2 cellular contexts compared by ENCODE assay signal in genomic region chr11:75576445-75577049, GRCh38.
TF ChIP-seq lines count a peak whose summit lies in the region.

No MANE protein-coding gene starts in this region.

TF ChIP-seq in IMR-90, 13 proteins besides CTCF, POLR2A, EP300 and RAD21:
- TF ChIP-seq MXI1 (IDR thresholded peaks at IDR 0.05; ENCODE audit: borderline replicate concordance, low read depth, low read length), result peak; percentile 61; the same call in 1 of the 2 replicates
- TF ChIP-seq USF2 (IDR thresholded peaks at IDR 0.05; ENCODE audit: low read depth, low read length), result peak; percentile 65; the same call in 1 of the 2 replicates
- no peak for TF ChIP-seq MAFK (IDR thresholded peaks at IDR 0.05; ENCODE audit: low read depth, low read length)
TF ChIP-seq in IMR-90: peak in this region for 2.

TF ChIP-seq in K562, 482 proteins besides CTCF, POLR2A, EP300 and RAD21 (continues in another document):
- TF ChIP-seq, protein P1, sequence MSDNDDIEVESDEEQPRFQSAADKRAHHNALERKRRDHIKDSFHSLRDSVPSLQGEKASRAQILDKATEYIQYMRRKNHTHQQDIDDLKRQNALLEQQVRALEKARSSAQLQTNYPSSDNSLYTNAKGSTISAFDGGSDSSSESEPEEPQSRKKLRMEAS (CRISPR knock-in tag; IDR thresholded peaks at IDR 0.05), result peak; percentile 98
- TF ChIP-seq, protein P2, sequence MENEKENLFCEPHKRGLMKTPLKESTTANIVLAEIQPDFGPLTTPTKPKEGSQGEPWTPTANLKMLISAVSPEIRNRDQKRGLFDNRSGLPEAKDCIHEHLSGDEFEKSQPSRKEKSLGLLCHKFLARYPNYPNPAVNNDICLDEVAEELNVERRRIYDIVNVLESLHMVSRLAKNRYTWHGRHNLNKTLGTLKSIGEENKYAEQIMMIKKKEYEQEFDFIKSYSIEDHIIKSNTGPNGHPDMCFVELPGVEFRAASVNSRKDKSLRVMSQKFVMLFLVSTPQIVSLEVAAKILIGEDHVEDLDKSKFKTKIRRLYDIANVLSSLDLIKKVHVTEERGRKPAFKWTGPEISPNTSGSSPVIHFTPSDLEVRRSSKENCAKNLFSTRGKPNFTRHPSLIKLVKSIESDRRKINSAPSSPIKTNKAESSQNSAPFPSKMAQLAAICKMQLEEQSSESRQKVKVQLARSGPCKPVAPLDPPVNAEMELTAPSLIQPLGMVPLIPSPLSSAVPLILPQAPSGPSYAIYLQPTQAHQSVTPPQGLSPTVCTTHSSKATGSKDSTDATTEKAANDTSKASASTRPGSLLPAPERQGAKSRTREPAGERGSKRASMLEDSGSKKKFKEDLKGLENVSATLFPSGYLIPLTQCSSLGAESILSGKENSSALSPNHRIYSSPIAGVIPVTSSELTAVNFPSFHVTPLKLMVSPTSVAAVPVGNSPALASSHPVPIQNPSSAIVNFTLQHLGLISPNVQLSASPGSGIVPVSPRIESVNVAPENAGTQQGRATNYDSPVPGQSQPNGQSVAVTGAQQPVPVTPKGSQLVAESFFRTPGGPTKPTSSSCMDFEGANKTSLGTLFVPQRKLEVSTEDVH (IDR thresholded peaks at IDR 0.05; ENCODE audit: low read depth, partially characterized antibody), result no peak
- TF ChIP-seq, protein P3, sequence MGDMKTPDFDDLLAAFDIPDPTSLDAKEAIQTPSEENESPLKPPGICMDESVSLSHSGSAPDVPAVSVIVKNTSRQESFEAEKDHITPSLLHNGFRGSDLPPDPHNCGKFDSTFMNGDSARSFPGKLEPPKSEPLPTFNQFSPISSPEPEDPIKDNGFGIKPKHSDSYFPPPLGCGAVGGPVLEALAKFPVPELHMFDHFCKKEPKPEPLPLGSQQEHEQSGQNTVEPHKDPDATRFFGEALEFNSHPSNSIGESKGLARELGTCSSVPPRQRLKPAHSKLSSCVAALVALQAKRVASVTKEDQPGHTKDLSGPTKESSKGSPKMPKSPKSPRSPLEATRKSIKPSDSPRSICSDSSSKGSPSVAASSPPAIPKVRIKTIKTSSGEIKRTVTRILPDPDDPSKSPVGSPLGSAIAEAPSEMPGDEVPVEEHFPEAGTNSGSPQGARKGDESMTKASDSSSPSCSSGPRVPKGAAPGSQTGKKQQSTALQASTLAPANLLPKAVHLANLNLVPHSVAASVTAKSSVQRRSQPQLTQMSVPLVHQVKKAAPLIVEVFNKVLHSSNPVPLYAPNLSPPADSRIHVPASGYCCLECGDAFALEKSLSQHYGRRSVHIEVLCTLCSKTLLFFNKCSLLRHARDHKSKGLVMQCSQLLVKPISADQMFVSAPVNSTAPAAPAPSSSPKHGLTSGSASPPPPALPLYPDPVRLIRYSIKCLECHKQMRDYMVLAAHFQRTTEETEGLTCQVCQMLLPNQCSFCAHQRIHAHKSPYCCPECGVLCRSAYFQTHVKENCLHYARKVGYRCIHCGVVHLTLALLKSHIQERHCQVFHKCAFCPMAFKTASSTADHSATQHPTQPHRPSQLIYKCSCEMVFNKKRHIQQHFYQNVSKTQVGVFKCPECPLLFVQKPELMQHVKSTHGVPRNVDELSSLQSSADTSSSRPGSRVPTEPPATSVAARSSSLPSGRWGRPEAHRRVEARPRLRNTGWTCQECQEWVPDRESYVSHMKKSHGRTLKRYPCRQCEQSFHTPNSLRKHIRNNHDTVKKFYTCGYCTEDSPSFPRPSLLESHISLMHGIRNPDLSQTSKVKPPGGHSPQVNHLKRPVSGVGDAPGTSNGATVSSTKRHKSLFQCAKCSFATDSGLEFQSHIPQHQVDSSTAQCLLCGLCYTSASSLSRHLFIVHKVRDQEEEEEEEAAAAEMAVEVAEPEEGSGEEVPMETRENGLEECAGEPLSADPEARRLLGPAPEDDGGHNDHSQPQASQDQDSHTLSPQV (IDR thresholded peaks at IDR 0.05), result no peak
- TF ChIP-seq MYC (IDR thresholded peaks at IDR 0.05; ENCODE audit: low read depth, low read length), result 0 out of 2 replicates have a peak, but pooled peaks have one; percentile 51
- TF ChIP-seq MYC (CRISPR knock-in tag; IDR thresholded peaks at IDR 0.05; ENCODE audit: borderline replicate concordance, low read depth), result no peak
- no peak for TF ChIP-seq ZNF324 (CRISPR knock-in tag; IDR thresholded peaks at IDR 0.05)
- TF ChIP-seq, protein P4, sequence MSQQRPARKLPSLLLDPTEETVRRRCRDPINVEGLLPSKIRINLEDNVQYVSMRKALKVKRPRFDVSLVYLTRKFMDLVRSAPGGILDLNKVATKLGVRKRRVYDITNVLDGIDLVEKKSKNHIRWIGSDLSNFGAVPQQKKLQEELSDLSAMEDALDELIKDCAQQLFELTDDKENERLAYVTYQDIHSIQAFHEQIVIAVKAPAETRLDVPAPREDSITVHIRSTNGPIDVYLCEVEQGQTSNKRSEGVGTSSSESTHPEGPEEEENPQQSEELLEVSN (IDR thresholded peaks at IDR 0.05; ENCODE audit: borderline replicate concordance in 1 of 2, extremely low read depth in 1 of 2, insufficient read depth in 1 of 2, insufficient read length in 1 of 2, low read depth in 1 of 2, low read length in 1 of 2, poor library complexity in 1 of 2, severe bottlenecking in 1 of 2), result peak; percentile 81 to 87
- TF ChIP-seq ZNF780A (CRISPR knock-in tag; IDR thresholded peaks at IDR 0.05), result no peak
- TF ChIP-seq KDM4B (IDR thresholded peaks at IDR 0.05; ENCODE audit: borderline replicate concordance in 2 of 2, low read depth in 1 of 2), result no peak
- peak; percentile 30; the same call in 1 of the 2 replicates for TF ChIP-seq USF2 (CRISPR knock-in tag; IDR thresholded peaks at IDR 0.05)
- TF ChIP-seq FOXM1 (IDR thresholded peaks at IDR 0.05; ENCODE audit: low read depth), result no peak
- TF ChIP-seq FOXM1 (CRISPR knock-in tag; IDR thresholded peaks at IDR 0.05; ENCODE audit: low read depth), result 0 out of 2 replicates have a peak, but pooled peaks have one; percentile 47
- TF ChIP-seq FOXA1 (IDR thresholded peaks at IDR 0.05; ENCODE audit: borderline replicate concordance), result no peak
- TF ChIP-seq KLF6 (CRISPR knock-in tag; IDR thresholded peaks at IDR 0.05; ENCODE audit: borderline replicate concordance), result no peak
- no peak for TF ChIP-seq CEBPG (CRISPR knock-in tag; IDR thresholded peaks at IDR 0.05)
- no peak for TF ChIP-seq CEBPG (tag; conservative IDR thresholded peaks at IDR 0.05 in 1 of 2, IDR thresholded peaks at IDR 0.05 in 1 of 2)
- TF ChIP-seq XRCC5 (IDR thresholded peaks at IDR 0.05; ENCODE audit: low read depth, low read length), result no peak
- TF ChIP-seq PBX2 (CRISPR knock-in tag; IDR thresholded peaks at IDR 0.05; ENCODE audit: low read depth), result no peak
- no peak for TF ChIP-seq PBX2 (tag; conservative IDR thresholded peaks at IDR 0.05; ENCODE audit: low read depth)
- TF ChIP-seq ELF1 (tag; IDR thresholded peaks at IDR 0.05), result peak; percentile 40; the same call in 1 of the 2 replicates
- peak; percentile 97 for TF ChIP-seq SPI1 (IDR thresholded peaks at IDR 0.05; ENCODE audit: borderline replicate concordance, low read depth, low read length)
- no peak for TF ChIP-seq MEF2A (IDR thresholded peaks at IDR 0.05; ENCODE audit: control insufficient read depth, low read depth, low read length)
- TF ChIP-seq, protein P5, sequence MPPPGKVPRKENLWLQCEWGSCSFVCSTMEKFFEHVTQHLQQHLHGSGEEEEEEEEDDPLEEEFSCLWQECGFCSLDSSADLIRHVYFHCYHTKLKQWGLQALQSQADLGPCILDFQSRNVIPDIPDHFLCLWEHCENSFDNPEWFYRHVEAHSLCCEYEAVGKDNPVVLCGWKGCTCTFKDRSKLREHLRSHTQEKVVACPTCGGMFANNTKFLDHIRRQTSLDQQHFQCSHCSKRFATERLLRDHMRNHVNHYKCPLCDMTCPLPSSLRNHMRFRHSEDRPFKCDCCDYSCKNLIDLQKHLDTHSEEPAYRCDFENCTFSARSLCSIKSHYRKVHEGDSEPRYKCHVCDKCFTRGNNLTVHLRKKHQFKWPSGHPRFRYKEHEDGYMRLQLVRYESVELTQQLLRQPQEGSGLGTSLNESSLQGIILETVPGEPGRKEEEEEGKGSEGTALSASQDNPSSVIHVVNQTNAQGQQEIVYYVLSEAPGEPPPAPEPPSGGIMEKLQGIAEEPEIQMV (tag; conservative IDR thresholded peaks at IDR 0.05; ENCODE audit: low read depth), result no peak
- TF ChIP-seq BCLAF1 (IDR thresholded peaks at IDR 0.05; ENCODE audit: borderline replicate concordance in 1 of 2, control insufficient read depth in 1 of 2, low read depth in 2 of 2, low read length in 1 of 2), result no peak
- 0 out of 2 replicates have a peak, but pooled peaks have one; percentile 16 for TF ChIP-seq LARP7 (IDR thresholded peaks at IDR 0.05)
- peak in 1 of 2 experiments; percentile 12; a peak in 1 of 3 replicates for TF ChIP-seq CBX3 (IDR thresholded peaks at IDR 0.05; ENCODE audit: borderline replicate concordance in 1 of 2, low read length in 2 of 2)
- TF ChIP-seq ZBTB33 (CRISPR knock-in tag; IDR thresholded peaks at IDR 0.05), result peak; percentile 47; the same call in 1 of the 2 replicates
